1 cellular context compared by ENCODE assay signal in genomic region chr1:169726851-169727250, GRCh38.
TF ChIP-seq lines count a peak whose summit lies in the region.

No MANE protein-coding gene starts in this region.

TF ChIP-seq in HepG2, 621 proteins besides CTCF, POLR2A, EP300 and RAD21:
- no peak for TF ChIP-seq ZHX2 (IDR thresholded peaks at IDR 0.05; ENCODE audit: low read depth)
- TF ChIP-seq ZHX2 (CRISPR knock-in tag; IDR thresholded peaks at IDR 0.05; ENCODE audit: borderline replicate concordance) = no peak
- TF ChIP-seq ZNF569 (CRISPR knock-in tag; IDR thresholded peaks at IDR 0.05; ENCODE audit: borderline replicate concordance) = no peak
- TF ChIP-seq ZNF788 (CRISPR knock-in tag; IDR thresholded peaks at IDR 0.05; ENCODE audit: borderline replicate concordance) = no peak
- no peak for TF ChIP-seq ZNF296 (CRISPR knock-in tag; conservative IDR thresholded peaks at IDR 0.05)
- TF ChIP-seq RNF2 (conservative IDR thresholded peaks at IDR 0.05; ENCODE audit: low read depth) = no peak
- TF ChIP-seq ZNF512B (CRISPR knock-in tag; IDR thresholded peaks at IDR 0.05; ENCODE audit: borderline replicate concordance) = no peak
- no peak for TF ChIP-seq SNAPC4 (CRISPR knock-in tag; IDR thresholded peaks at IDR 0.05)
- TF ChIP-seq ZNF30 (CRISPR knock-in tag; IDR thresholded peaks at IDR 0.05) = no peak
- TF ChIP-seq ZNF619 (CRISPR knock-in tag; IDR thresholded peaks at IDR 0.05) = no peak
- TF ChIP-seq ZSCAN20 (CRISPR knock-in tag; IDR thresholded peaks at IDR 0.05; ENCODE audit: borderline replicate concordance) = no peak
- TF ChIP-seq GMEB2 (CRISPR knock-in tag; IDR thresholded peaks at IDR 0.05; ENCODE audit: low read depth) = no peak
- no peak for TF ChIP-seq KAT8 (CRISPR knock-in tag; IDR thresholded peaks at IDR 0.05)
- no peak for TF ChIP-seq IKZF5 (CRISPR knock-in tag; IDR thresholded peaks at IDR 0.05)
- TF ChIP-seq SIN3A (IDR thresholded peaks at IDR 0.05; ENCODE audit: borderline replicate concordance, low read depth, low read length) = no peak
- TF ChIP-seq TFDP2 (CRISPR knock-in tag; IDR thresholded peaks at IDR 0.05) = no peak
- no peak for TF ChIP-seq TFDP1 (CRISPR knock-in tag; IDR thresholded peaks at IDR 0.05; ENCODE audit: borderline replicate concordance)
- no peak for TF ChIP-seq ZKSCAN8 (CRISPR knock-in tag; IDR thresholded peaks at IDR 0.05; ENCODE audit: borderline replicate concordance)
- no peak for TF ChIP-seq KDM6A (CRISPR knock-in tag; IDR thresholded peaks at IDR 0.05; ENCODE audit: low read depth)
